ENCODE assay signal across 17 cellular contexts in genomic region chr10:113552014-113552413, GRCh38. TPM values are rescaled to one million over a fixed set of nuclear protein-coding genes. Genes with fewer than 3 reads are reported as not detected.
"Had no signal": no experiment of that assay in that cellular context is flagged by ENCODE, and none has a peak within 500 bp of the region (broad histone marks: within the 10 kb centered on the region; RNA-seq: fewer than 3 reads in every experiment).

No MANE protein-coding gene starts in this region.

- H3K4me3 ChIP-seq: esophagus muscularis mucosa, left ventricle myocardium inferior, thoracic aorta had no signal

- FAIRE-seq: urothelium cell line had no signal

- H3K27ac ChIP-seq: esophagus muscularis mucosa, left ventricle myocardium inferior, thoracic aorta had no signal

- DNase-seq: activated CD4-positive, alpha-beta T cell treated with anti-CD3 and anti-CD28 coated beads, Interleukin-2, amount 50 U/mL, for 4 hours; activated CD4-positive, CD25-positive, alpha-beta regulatory T cell treated with anti-CD3 and anti-CD28 coated beads, Interleukin-2, amount 50 U/mL, for 72 hours; activated CD8-positive, alpha-beta memory T cell treated with anti-CD3 and anti-CD28 coated beads, Interleukin-2, amount 10 ng/mL, durations not matched to agents 7 days and 5 days; activated effector memory CD4-positive, alpha-beta T cell treated with Interleukin-2 at 50 U/mL for 16 hours; activated T-cell treated with anti-CD3 and anti-CD28 coated beads, Interleukin-2, amount 50 U/mL, for 24 hours; effector memory CD8-positive, alpha-beta T cell; left ventricle myocardium inferior; retina; stimulated activated CD4-positive, alpha-beta T cell treated with anti-CD3 and anti-CD28 coated beads, Interleukin-15, amount 100 ng/mL, for 24 hours; stimulated activated CD4-positive, alpha-beta T cell treated with anti-CD3 and anti-CD28 coated beads, Interleukin-4, amount 100 ng/mL, for 4 hours; stimulated activated naive CD8-positive, alpha-beta T cell treated with anti-CD3 and anti-CD28 coated beads, Interleukin-15, amount 100 ng/mL, for 72 hours had no signal

- H3K36me3 ChIP-seq: esophagus muscularis mucosa, left ventricle myocardium inferior, thoracic aorta had no signal

- ATAC-seq: activated CD8-positive, alpha-beta memory T cell treated with anti-CD3 and anti-CD28 coated beads, Interleukin-2, amount 10 ng/mL, durations not matched to agents 7 days and 5 days; effector memory CD8-positive, alpha-beta T cell; stimulated activated naive CD8-positive, alpha-beta T cell treated with anti-CD3 and anti-CD28 coated beads, Interleukin-15, amount 100 ng/mL, for 72 hours had no signal

- H3K9me3 ChIP-seq: esophagus muscularis mucosa, left ventricle myocardium inferior, thoracic aorta had no signal

RNA-seq across cellular contexts. Expression of gene HABP2, which starts 0.8 kb away (rescaled TPM):
- total RNA-seq: activated CD8-positive, alpha-beta memory T cell treated with anti-CD3 and anti-CD28 coated beads, Interleukin-2, amount 10 ng/mL, durations not matched to agents 7 days and 5 days; esophagus muscularis mucosa; fibroblast of villous mesenchyme; left ventricle myocardium inferior; myocyte; neural crest cell; thoracic aorta had no signal
